23 cellular contexts compared by ENCODE assay signal in the genomic region with DNA sequence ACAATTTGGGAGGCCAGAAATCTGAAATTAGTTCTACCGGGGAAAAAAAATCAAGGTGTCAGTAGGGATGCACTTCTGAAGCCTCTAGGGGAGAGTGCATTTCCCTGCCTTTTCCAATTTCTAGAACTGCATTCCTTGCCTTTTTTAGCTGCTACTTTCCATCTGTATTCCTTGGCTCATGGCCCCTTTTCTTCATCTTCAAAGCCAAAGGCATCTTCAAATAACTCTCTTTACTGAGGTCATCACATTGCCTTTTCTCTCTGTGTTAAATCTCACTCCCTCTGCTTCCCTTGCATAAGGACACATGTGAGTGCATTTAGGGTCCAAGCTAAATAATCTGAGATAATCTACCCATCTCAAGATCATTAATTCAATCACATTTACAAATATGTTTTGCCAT.
A peak's percentile ranks its signal among the peaks of the same experiment; 100 is the strongest.
DNase-seq lines count a peak whose midpoint lies in the region; ATAC-seq, FAIRE-seq and TF ChIP-seq lines count a peak whose summit lies in the region.
"Had no signal": no experiment of that assay in that cellular context is flagged by ENCODE, and none has a peak within 500 bp of the region (broad histone marks: within the 10 kb centered on the region; RNA-seq: fewer than 3 reads in every experiment).

No MANE protein-coding gene starts in this region.

- H3K9me3 Mint-ChIP-seq in nephron: peaks cover 8% of the 10 kb centered on the region
- no peaks in the 10 kb centered on the region for H3K9me3 Mint-ChIP-seq in activated T-helper 17 cell treated with anti-CD3 and anti-CD28 coated beads, Interleukin-2, amount 50 U/mL, for 72 hours
- H3K9me3 Mint-ChIP-seq: CD8-positive, alpha-beta T cell had no signal

- H3K4me3 Mint-ChIP-seq in nephron: no peak overlapping the region
- H3K4me3 Mint-ChIP-seq in activated T-helper 17 cell treated with anti-CD3 and anti-CD28 coated beads, Interleukin-2, amount 50 U/mL, for 72 hours: no peak overlapping the region
- H3K4me3 Mint-ChIP-seq: CD8-positive, alpha-beta T cell had no signal

- H3K36me3 ChIP-seq in HEK293 (ENCODE audit: control insufficient read depth in 2 of 2, insufficient read depth in 1 of 2, low read length in 2 of 2) (no peaks in the 10 kb centered on the region), H7 (replicated peaks; ENCODE audit: control insufficient read depth, insufficient read depth, low read length) (no peaks in the 10 kb centered on the region)
- H3K36me3 ChIP-seq: Peyer's patch had no signal

- H3K36me3 Mint-ChIP-seq in nephron (ENCODE audit: low read depth): no peaks in the 10 kb centered on the region
- H3K36me3 Mint-ChIP-seq in activated T-helper 17 cell treated with anti-CD3 and anti-CD28 coated beads, Interleukin-2, amount 50 U/mL, for 72 hours (ENCODE audit: low read depth): no peaks in the 10 kb centered on the region
- H3K36me3 Mint-ChIP-seq: CD8-positive, alpha-beta T cell had no signal

- H3K27ac ChIP-seq in HEK293 (ENCODE audit: extremely low read depth, low read depth, low read length): no peak overlapping the region
- H3K27ac ChIP-seq: KMS-11, Peyer's patch had no signal

- H3K4me3 ChIP-seq in HEK293 (ENCODE audit: low read depth, low read length): no peak overlapping the region
- H3K4me3 ChIP-seq in choroid plexus epithelial cell (ENCODE audit: low read depth, low read length): no peak overlapping the region
- no peak overlapping the region for H3K4me3 ChIP-seq in H7 (ENCODE audit: insufficient read depth, low read depth, low read length)
- H3K4me3 ChIP-seq: Peyer's patch had no signal

- ATAC-seq in activated T-helper 17 cell treated with anti-CD3 and anti-CD28 coated beads, Interleukin-2, amount 50 U/mL, for 72 hours (replicated peaks): no peak
- ATAC-seq: CD8-positive, alpha-beta T cell; HCT116 had no signal

- DNase-seq in choroid plexus epithelial cell (ENCODE audit: low read depth) (peak; percentile 25), NCI-H1417 (lab: John Stamatoyannopoulos, UW) (no peak), H7 (no peak), D721Med (ENCODE audit: insufficient read length, low spot score) (no peak)
- DNase-seq: ACHN; AML-193; C1 segment of cervical spinal cord; Calu3; CD8-positive, alpha-beta T cell; GDM1; GOT3; NCI-H1105; NCI-H2081; NCI-H2171; NCI-H526; Peyer's patch had no signal

- POLR2A ChIA-PET in HEK293 (lab: Yijun Ruan, JAX): no interaction called here

- FAIRE-seq in D721Med (lab: Jason Lieb, UNC): no peak
- FAIRE-seq: GM18507, HTR-8/SVneo had no signal

- H3K4me1 Mint-ChIP-seq in nephron: peaks cover 18% of the 10 kb centered on the region
- no peaks in the 10 kb centered on the region for H3K4me1 Mint-ChIP-seq in activated T-helper 17 cell treated with anti-CD3 and anti-CD28 coated beads, Interleukin-2, amount 50 U/mL, for 72 hours

- no peaks in the 10 kb centered on the region for H3K9me3 ChIP-seq in HEK293 (ENCODE audit: control insufficient read depth, insufficient read depth, low read depth, low read length)
- H3K9me3 ChIP-seq: Peyer's patch had no signal

- no peaks in the 10 kb centered on the region for H3K27me3 Mint-ChIP-seq in nephron (ENCODE audit: low read depth)
- peaks cover 25% of the 10 kb centered on the region for H3K27me3 Mint-ChIP-seq in activated T-helper 17 cell treated with anti-CD3 and anti-CD28 coated beads, Interleukin-2, amount 50 U/mL, for 72 hours

- CTCF ChIA-PET in HEK293 (lab: Yijun Ruan, JAX): interaction anchor here (0.7 to 2.1 kb wide), 2 partner anchors 16 to 31 kb away, joined by 3 to 5 read pairs; no protein-coding TSS in a partner anchor

- H3K27ac Mint-ChIP-seq in nephron: peak overlapping the region in 2 of 3 experiments; percentile 66 to 78
- H3K27ac Mint-ChIP-seq in activated T-helper 17 cell treated with anti-CD3 and anti-CD28 coated beads, Interleukin-2, amount 50 U/mL, for 72 hours: no peak overlapping the region
- H3K27ac Mint-ChIP-seq: CD8-positive, alpha-beta T cell had no signal

- TF ChIP-seq CTCF in HEK293 (tag by site-specific recombination; IDR thresholded peaks at IDR 0.05): no peak
- no peak for TF ChIP-seq CTCF in choroid plexus epithelial cell (conservative IDR thresholded peaks at IDR 0.05; ENCODE audit: low read depth, low read length)
- no peak for TF ChIP-seq CTCF in nephron (IDR thresholded peaks at IDR 0.05; ENCODE audit: unreplicated experiment in 3 of 3)
- TF ChIP-seq CTCF in D721Med (IDR thresholded peaks at IDR 0.05; ENCODE audit: insufficient read depth, missing control alignments): no peak

- no peaks in the 10 kb centered on the region for H3K4me1 ChIP-seq in HEK293 (ENCODE audit: control insufficient read depth, insufficient read depth, low read length)
- H3K4me1 ChIP-seq: Peyer's patch had no signal

- no peaks in the 10 kb centered on the region for H3K27me3 ChIP-seq in H7 (ENCODE audit: control insufficient read depth, insufficient read depth, low read length)
- H3K27me3 ChIP-seq: Peyer's patch had no signal

TF ChIP-seq in HEK293, 187 proteins besides CTCF, POLR2A, EP300 and RAD21:
- TF ChIP-seq, protein P1, sequence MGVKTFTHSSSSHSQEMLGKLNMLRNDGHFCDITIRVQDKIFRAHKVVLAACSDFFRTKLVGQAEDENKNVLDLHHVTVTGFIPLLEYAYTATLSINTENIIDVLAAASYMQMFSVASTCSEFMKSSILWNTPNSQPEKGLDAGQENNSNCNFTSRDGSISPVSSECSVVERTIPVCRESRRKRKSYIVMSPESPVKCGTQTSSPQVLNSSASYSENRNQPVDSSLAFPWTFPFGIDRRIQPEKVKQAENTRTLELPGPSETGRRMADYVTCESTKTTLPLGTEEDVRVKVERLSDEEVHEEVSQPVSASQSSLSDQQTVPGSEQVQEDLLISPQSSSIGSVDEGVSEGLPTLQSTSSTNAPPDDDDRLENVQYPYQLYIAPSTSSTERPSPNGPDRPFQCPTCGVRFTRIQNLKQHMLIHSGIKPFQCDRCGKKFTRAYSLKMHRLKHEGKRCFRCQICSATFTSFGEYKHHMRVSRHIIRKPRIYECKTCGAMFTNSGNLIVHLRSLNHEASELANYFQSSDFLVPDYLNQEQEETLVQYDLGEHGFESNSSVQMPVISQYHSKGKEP (tag by site-specific recombination; IDR thresholded peaks at IDR 0.05): no peak
- TF ChIP-seq ZBTB21 (tag by site-specific recombination; IDR thresholded peaks at IDR 0.05) (no peak), PRDM1 (tag by site-specific recombination; IDR thresholded peaks at IDR 0.05) (0 out of 2 replicates have a peak, but pooled peaks have one; percentile 35)
- TF ChIP-seq, protein P2, sequence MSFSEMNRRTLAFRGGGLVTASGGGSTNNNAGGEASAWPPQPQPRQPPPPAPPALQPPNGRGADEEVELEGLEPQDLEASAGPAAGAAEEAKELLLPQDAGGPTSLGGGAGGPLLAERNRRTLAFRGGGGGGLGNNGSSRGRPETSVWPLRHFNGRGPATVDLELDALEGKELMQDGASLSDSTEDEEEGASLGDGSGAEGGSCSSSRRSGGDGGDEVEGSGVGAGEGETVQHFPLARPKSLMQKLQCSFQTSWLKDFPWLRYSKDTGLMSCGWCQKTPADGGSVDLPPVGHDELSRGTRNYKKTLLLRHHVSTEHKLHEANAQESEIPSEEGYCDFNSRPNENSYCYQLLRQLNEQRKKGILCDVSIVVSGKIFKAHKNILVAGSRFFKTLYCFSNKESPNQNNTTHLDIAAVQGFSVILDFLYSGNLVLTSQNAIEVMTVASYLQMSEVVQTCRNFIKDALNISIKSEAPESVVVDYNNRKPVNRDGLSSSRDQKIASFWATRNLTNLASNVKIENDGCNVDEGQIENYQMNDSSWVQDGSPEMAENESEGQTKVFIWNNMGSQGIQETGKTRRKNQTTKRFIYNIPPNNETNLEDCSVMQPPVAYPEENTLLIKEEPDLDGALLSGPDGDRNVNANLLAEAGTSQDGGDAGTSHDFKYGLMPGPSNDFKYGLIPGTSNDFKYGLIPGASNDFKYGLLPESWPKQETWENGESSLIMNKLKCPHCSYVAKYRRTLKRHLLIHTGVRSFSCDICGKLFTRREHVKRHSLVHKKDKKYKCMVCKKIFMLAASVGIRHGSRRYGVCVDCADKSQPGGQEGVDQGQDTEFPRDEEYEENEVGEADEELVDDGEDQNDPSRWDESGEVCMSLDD (tag by site-specific recombination; IDR thresholded peaks at IDR 0.05): no peak
- TF ChIP-seq, protein P3, sequence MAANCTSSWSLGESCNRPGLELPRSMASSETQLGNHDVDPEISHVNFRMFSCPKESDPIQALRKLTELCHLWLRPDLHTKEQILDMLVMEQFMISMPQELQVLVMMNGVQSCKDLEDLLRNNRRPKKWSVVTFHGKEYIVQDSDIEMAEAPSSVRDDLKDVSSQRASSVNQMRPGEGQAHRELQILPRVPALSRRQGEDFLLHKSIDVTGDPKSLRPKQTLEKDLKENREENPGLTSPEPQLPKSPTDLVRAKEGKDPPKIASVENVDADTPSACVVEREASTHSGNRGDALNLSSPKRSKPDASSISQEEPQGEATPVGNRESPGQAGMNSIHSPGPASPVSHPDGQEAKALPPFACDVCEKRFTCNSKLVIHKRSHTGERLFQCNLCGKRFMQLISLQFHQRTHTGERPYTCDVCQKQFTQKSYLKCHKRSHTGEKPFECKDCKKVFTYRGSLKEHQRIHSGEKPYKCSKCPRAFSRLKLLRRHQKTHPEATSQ (tag by site-specific recombination; IDR thresholded peaks at IDR 0.05): no peak
TF ChIP-seq in HEK293: peak in this region for 1.
